Comparison of ENCODE assay signal across 1 cellular context in genomic region chr5:157731272-157732129, GRCh38.
TF ChIP-seq lines count a peak whose summit lies in the region.

THG1L (plus strand) TSS chr5:157731420; CDS start chr5:157731441, 21 bp downstream.

TF ChIP-seq in H1, 55 proteins besides CTCF, POLR2A, EP300 and RAD21 (continued from another document):
- TF ChIP-seq SIX5 (IDR thresholded peaks at IDR 0.05; ENCODE audit: low read depth, low read length) (peak; percentile 70), EZH2 (IDR thresholded peaks at IDR 0.05; ENCODE audit: low read depth, low read length, severe bottlenecking) (no peak), CBX5 (IDR thresholded peaks at IDR 0.05; ENCODE audit: low read depth, low read length) (no peak), ASH2L (IDR thresholded peaks at IDR 0.05; ENCODE audit: low read length) (peak; percentile 91), BCL11A (IDR thresholded peaks at IDR 0.05; ENCODE audit: low read depth in 2 of 2, low read length in 2 of 2) (no peak), SAP30 (IDR thresholded peaks at IDR 0.05; ENCODE audit: insufficient read depth, insufficient replicate concordance, low read length) (peak; percentile 96), USF2 (IDR thresholded peaks at IDR 0.05; ENCODE audit: low read length) (no peak), POLR2AphosphoS5 (IDR thresholded peaks at IDR 0.05; ENCODE audit: low read depth, low read length) (peak; percentile 94), SRF (IDR thresholded peaks at IDR 0.05; ENCODE audit: low read depth, low read length) (no peak), MAX (IDR thresholded peaks at IDR 0.05) (peak; percentile 76), SIRT6 (IDR thresholded peaks at IDR 0.05; ENCODE audit: low read length) (no peak), CREB1 (IDR thresholded peaks at IDR 0.05) (peak; percentile 73), MAFK (IDR thresholded peaks at IDR 0.05; ENCODE audit: low read depth, low read length) (no peak), FOSL1 (IDR thresholded peaks at IDR 0.05; ENCODE audit: insufficient read depth, low read depth, low read length) (no peak), SIN3A (conservative IDR thresholded peaks at IDR 0.05 in 1 of 2, IDR thresholded peaks at IDR 0.05 in 1 of 2; ENCODE audit: low read depth in 1 of 2, low read length in 2 of 2) (peak in 1 of 2 experiments; percentile 64; a peak in 1 of 4 replicates), TAF7 (optimal IDR thresholded peaks at IDR 0.05; ENCODE audit: borderline replicate concordance, low read depth, low read length) (no peak), HDAC2 (IDR thresholded peaks at IDR 0.05; ENCODE audit: borderline replicate concordance in 1 of 2, low read depth in 2 of 2, low read length in 2 of 2) (no peak), JUND (IDR thresholded peaks at IDR 0.05; ENCODE audit: low read length) (no peak), TEAD4 (IDR thresholded peaks at IDR 0.05; ENCODE audit: low read depth, low read length) (peak; percentile 66; the same call in 1 of the 2 replicates), ATF2 (IDR thresholded peaks at IDR 0.05; ENCODE audit: low read length) (0 out of 2 replicates have a peak, but pooled peaks have one; percentile 21), POU5F1 (IDR thresholded peaks at IDR 0.05; ENCODE audit: low read depth, low read length) (no peak), RBBP5 (IDR thresholded peaks at IDR 0.05; ENCODE audit: borderline replicate concordance, low read depth, low read length) (no peak; the same call in 1 of the 2 replicates), KDM4A (IDR thresholded peaks at IDR 0.05; ENCODE audit: low read depth, low read length, severe bottlenecking) (peak; percentile 91), PHF8 (conservative IDR thresholded peaks at IDR 0.05; ENCODE audit: low read depth, low read length) (peak; percentile 98), ATF3 (IDR thresholded peaks at IDR 0.05; ENCODE audit: insufficient read depth, low read depth, low read length) (no peak), TCF12 (IDR thresholded peaks at IDR 0.05; ENCODE audit: low read depth, low read length) (no peak), KDM5A (IDR thresholded peaks at IDR 0.05; ENCODE audit: low read length) (no peak), GABPA (IDR thresholded peaks at IDR 0.05; ENCODE audit: borderline replicate concordance, insufficient read depth, low read length) (peak; percentile 88), RFX5 (IDR thresholded peaks at IDR 0.05; ENCODE audit: borderline replicate concordance, low read depth, low read length) (no peak), NANOG (IDR thresholded peaks at IDR 0.05; ENCODE audit: insufficient read depth, low read depth, low read length, poor library complexity, severe bottlenecking) (no peak), EGR1 (IDR thresholded peaks at IDR 0.05; ENCODE audit: borderline replicate concordance, low read depth, low read length) (no peak), BACH1 (IDR thresholded peaks at IDR 0.05; ENCODE audit: low read length) (no peak), CEBPB (IDR thresholded peaks at IDR 0.05; ENCODE audit: low read depth, low read length) (no peak), NRF1 (IDR thresholded peaks at IDR 0.05; ENCODE audit: low read depth, low read length) (no peak), JUN (IDR thresholded peaks at IDR 0.05; ENCODE audit: low read depth, low read length) (no peak), TAF1 (IDR thresholded peaks at IDR 0.05; ENCODE audit: low read depth, low read length) (peak; percentile 90), ZNF274 (IDR thresholded peaks at IDR 0.05; ENCODE audit: borderline replicate concordance, extremely low read depth, low read length) (no peak), SUZ12 (IDR thresholded peaks at IDR 0.05; ENCODE audit: low read length) (no peak), E2F6 (IDR thresholded peaks at IDR 0.05) (peak; percentile 61), CHD7 (IDR thresholded peaks at IDR 0.05; ENCODE audit: insufficient replicate concordance, low read length) (no peak), SP2 (IDR thresholded peaks at IDR 0.05; ENCODE audit: low read length) (peak; percentile 95), CHD1 (IDR thresholded peaks at IDR 0.05; ENCODE audit: low read depth, low read length) (no peak), YY1 (IDR thresholded peaks at IDR 0.05; ENCODE audit: low read depth, low read length) (peak; percentile 79), CHD2 (IDR thresholded peaks at IDR 0.05; ENCODE audit: low read length) (no peak), SP1 (IDR thresholded peaks at IDR 0.05; ENCODE audit: low read depth, low read length) (peak; percentile 67; the same call in 1 of the 2 replicates), GTF2F1 (IDR thresholded peaks at IDR 0.05; ENCODE audit: borderline replicate concordance, low read depth, low read length) (0 out of 2 replicates have a peak, but pooled peaks have one; percentile 51), RXRA (IDR thresholded peaks at IDR 0.05; ENCODE audit: insufficient read depth, low read depth, low read length) (no peak), SP4 (IDR thresholded peaks at IDR 0.05; ENCODE audit: low read length) (0 out of 2 replicates have a peak, but pooled peaks have one; percentile 60), KDM1A (IDR thresholded peaks at IDR 0.05; ENCODE audit: borderline replicate concordance, low read length) (no peak), CBX8 (IDR thresholded peaks at IDR 0.05; ENCODE audit: borderline replicate concordance, low read depth, low read length) (no peak)
